ENCODE assay signal across 1 cellular context in the genomic region with DNA sequence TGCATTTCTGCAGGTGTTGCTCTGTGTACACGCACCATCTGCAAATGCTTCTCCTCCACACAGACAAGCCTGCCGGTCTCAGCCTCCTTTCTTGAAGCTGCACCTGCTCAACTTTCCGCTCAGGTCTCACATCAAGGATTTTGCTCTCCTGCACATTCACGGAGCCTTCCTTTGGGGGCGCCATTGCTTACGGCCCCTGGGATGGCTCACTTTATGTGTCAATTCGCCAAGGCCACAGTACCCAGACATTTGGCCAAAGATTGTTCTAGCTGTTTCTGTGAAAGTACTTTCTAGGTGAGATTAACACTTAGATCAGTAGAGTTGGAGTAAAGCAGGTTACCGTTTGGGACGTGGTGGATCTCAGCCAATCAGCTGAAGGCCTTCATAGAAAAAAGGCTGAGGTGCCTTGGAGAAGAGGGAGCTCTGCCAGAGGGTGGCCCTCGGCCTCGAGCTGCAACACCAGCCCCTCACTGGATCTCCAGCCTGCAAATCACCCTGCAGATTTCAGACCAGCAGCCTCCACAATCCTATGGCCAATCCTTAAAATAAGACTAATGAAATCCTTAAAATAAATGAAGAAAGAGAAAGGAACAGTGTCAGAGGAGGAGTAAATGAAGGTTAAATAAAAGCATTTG.
TF ChIP-seq lines count a peak whose summit lies in the region.

No MANE protein-coding gene starts in this region.

TF ChIP-seq in GM23338, 12 proteins besides CTCF, POLR2A, EP300 and RAD21:
- TF ChIP-seq POLR2AphosphoS5 (IDR thresholded peaks at IDR 0.05; ENCODE audit: low read depth) (no peak), ZNF331 (CRISPR knock-in tag; IDR thresholded peaks at IDR 0.05; ENCODE audit: low read depth) (no peak), STAT1 (IDR thresholded peaks at IDR 0.05; ENCODE audit: unreplicated experiment) (no peak), ZNF114 (CRISPR knock-in tag; IDR thresholded peaks at IDR 0.05) (no peak), JUNB (IDR thresholded peaks at IDR 0.05; ENCODE audit: unreplicated experiment) (no peak)
